ENCODE assay signal across 9 cellular contexts in the genomic region with DNA sequence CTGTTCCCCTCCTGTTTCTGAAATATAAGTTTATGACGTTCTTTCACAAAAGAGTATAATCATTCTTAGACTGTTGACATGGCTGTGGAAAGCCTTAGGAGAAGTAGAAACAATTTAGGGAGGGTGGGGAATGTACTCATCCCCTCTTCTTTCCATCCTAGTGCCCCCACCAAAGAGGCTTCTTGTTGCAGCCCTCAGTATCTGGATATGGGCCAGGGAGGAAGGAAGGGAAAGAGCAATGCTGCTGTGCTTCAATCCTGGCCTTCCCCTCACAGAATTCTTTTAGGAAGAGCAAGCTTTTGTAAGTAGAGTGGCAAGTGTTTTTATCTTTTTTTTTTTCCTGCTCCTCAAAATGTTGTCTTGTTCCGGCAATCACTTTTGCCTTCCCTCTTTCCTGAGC. TPM values are rescaled to one million over a fixed set of nuclear protein-coding genes. Genes with fewer than 3 reads are reported as not detected.
DNase-seq lines count a peak whose midpoint lies in the region; ATAC-seq, FAIRE-seq and TF ChIP-seq lines count a peak whose summit lies in the region.
"Had no signal": no experiment of that assay in that cellular context is flagged by ENCODE, and none has a peak within 500 bp of the region (broad histone marks: within the 10 kb centered on the region; RNA-seq: fewer than 3 reads in every experiment).

No MANE protein-coding gene starts in this region.

- DNase-seq in activated naive CD4-positive, alpha-beta T cell treated with Interleukin-2 at 50 U/mL for 16 hours, result no peak
- DNase-seq in astrocyte of the cerebellum (ENCODE audit: low read depth) (no peak), mesenchymal stem cell (peak; percentile 46), upper lobe of left lung (no peak), H54 (ENCODE audit: insufficient read length, low spot score) (no peak), testis (no peak)
- DNase-seq: NCI-H2107 had no signal

- H2BK12ac ChIP-seq in mesenchymal stem cell (ENCODE audit: low read length in 2 of 2), result no peak overlapping the region

- TF ChIP-seq EP300 in upper lobe of left lung (IDR thresholded peaks at IDR 0.05), result no peak

- peaks cover 41% of the 10 kb centered on the region for H3K4me1 Mint-ChIP-seq in activated naive CD4-positive, alpha-beta T cell treated with anti-CD3 and anti-CD28 coated beads, Interleukin-2, amount 50 U/mL, for 24 hours

- no peak overlapping the region for H2BK120ac ChIP-seq in mesenchymal stem cell (ENCODE audit: low read depth, low read length)

- no peaks in the 10 kb centered on the region for H3K79me1 ChIP-seq in mesenchymal stem cell (replicated peaks; ENCODE audit: low read length, poor library complexity, severe bottlenecking)

- ATAC-seq in upper lobe of left lung (ENCODE audit: low FRiP score in 2 of 2), result no peak
- ATAC-seq in HG03139 (IDR thresholded peaks at IDR 0.05; ENCODE audit: unreplicated experiment), result no peak

- H3K9me3 ChIP-seq in mesenchymal stem cell (ENCODE audit: control insufficient read depth, low read length), result no peaks in the 10 kb centered on the region
- no peaks in the 10 kb centered on the region for H3K9me3 ChIP-seq in upper lobe of left lung
- H3K9me3 ChIP-seq in testis, result no peaks in the 10 kb centered on the region

- H3K27ac ChIP-seq in mesenchymal stem cell (ENCODE audit: low read length, poor library complexity, severe bottlenecking) (no peak overlapping the region), upper lobe of left lung (peak overlapping the region; percentile 13 to 91 (median 80)), testis (no peak overlapping the region)

- no peak for TF ChIP-seq POLR2A in upper lobe of left lung (IDR thresholded peaks at IDR 0.05)
- no peak for TF ChIP-seq POLR2A in H54 (IDR thresholded peaks at IDR 0.05; ENCODE audit: low read depth, low read length)
- no peak for TF ChIP-seq POLR2A in testis (IDR thresholded peaks at IDR 0.05)

- H2BK15ac ChIP-seq in mesenchymal stem cell (ENCODE audit: low read depth, poor library complexity, severe bottlenecking), result no peak overlapping the region

- H3K27me3 ChIP-seq in mesenchymal stem cell (ENCODE audit: control insufficient read depth in 1 of 2, insufficient read depth in 1 of 2, low read length in 2 of 2), result no peaks in the 10 kb centered on the region
- no peaks in the 10 kb centered on the region for H3K27me3 ChIP-seq in upper lobe of left lung
- no peaks in the 10 kb centered on the region for H3K27me3 ChIP-seq in testis

- peaks cover 32% of the 10 kb centered on the region for H3K4me1 ChIP-seq in mesenchymal stem cell (ENCODE audit: control insufficient read depth, insufficient read depth, low read depth, low read length)
- peaks cover 31 to 72% (median 39%) of the 10 kb centered on the region in 4 donors for H3K4me1 ChIP-seq in upper lobe of left lung
- H3K4me1 ChIP-seq in testis, result peaks cover 16% of the 10 kb centered on the region

- H3K18ac ChIP-seq in mesenchymal stem cell (ENCODE audit: low read depth in 1 of 2, low read length in 2 of 2), result peak overlapping the region in 1 of 2 experiments; percentile 51

- no peaks in the 10 kb centered on the region for H3K9me3 Mint-ChIP-seq in activated naive CD4-positive, alpha-beta T cell treated with anti-CD3 and anti-CD28 coated beads, Interleukin-2, amount 50 U/mL, for 24 hours

- no peak overlapping the region for H4K91ac ChIP-seq in mesenchymal stem cell (ENCODE audit: low read length)

- no peak overlapping the region for H3K14ac ChIP-seq in mesenchymal stem cell (ENCODE audit: low read length in 2 of 2)

- H3K4me3 ChIP-seq in astrocyte of the cerebellum (ENCODE audit: low read depth, low read length) (peak overlapping the region; percentile 58), mesenchymal stem cell (ENCODE audit: insufficient read depth in 1 of 2, low read depth in 1 of 2, low read length in 2 of 2) (peak overlapping the region in 1 of 2 experiments; percentile 81), upper lobe of left lung (peak overlapping the region in 3 of 4 donors; percentile 66 to 80 (median 77)), testis (no peak overlapping the region)

- H3K4me2 ChIP-seq in mesenchymal stem cell (ENCODE audit: low read length, poor library complexity, severe bottlenecking), result peak overlapping the region; percentile 92

- intact Hi-C loops in testis (cut with DNase I; ENCODE audit: low total_unique reads), result no loop called here

- H4K8ac ChIP-seq in mesenchymal stem cell (ENCODE audit: low read length), result no peak overlapping the region

- peak overlapping the region; percentile 68 for H3K9ac ChIP-seq in mesenchymal stem cell (ENCODE audit: low read length)

- peak overlapping the region; percentile 82 for H3K4me3 Mint-ChIP-seq in activated naive CD4-positive, alpha-beta T cell treated with anti-CD3 and anti-CD28 coated beads, Interleukin-2, amount 50 U/mL, for 24 hours

- H3K27ac Mint-ChIP-seq in activated naive CD4-positive, alpha-beta T cell treated with anti-CD3 and anti-CD28 coated beads, Interleukin-2, amount 50 U/mL, for 24 hours, result peak overlapping the region; percentile 15

- H2AK5ac ChIP-seq in mesenchymal stem cell (ENCODE audit: low read length, severe bottlenecking), result peak overlapping the region; percentile 61

- FAIRE-seq in H54 (lab: Jason Lieb, UNC), result no peak

- H3K23ac ChIP-seq in mesenchymal stem cell (ENCODE audit: low read length in 2 of 2), result no peak overlapping the region

- no peaks in the 10 kb centered on the region for H3K27me3 Mint-ChIP-seq in activated naive CD4-positive, alpha-beta T cell treated with anti-CD3 and anti-CD28 coated beads, Interleukin-2, amount 50 U/mL, for 24 hours

- no peaks in the 10 kb centered on the region for H3K36me3 Mint-ChIP-seq in activated naive CD4-positive, alpha-beta T cell treated with anti-CD3 and anti-CD28 coated beads, Interleukin-2, amount 50 U/mL, for 24 hours

- H3K36me3 ChIP-seq in mesenchymal stem cell (ENCODE audit: control insufficient read depth in 1 of 2, insufficient read depth in 2 of 2, low read depth in 1 of 2, low read length in 2 of 2) (peaks cover 0 to 4% of the 10 kb centered on the region in 2 experiments), upper lobe of left lung (no peaks in the 10 kb centered on the region), testis (ENCODE audit: low read depth, missing control alignments) (no peaks in the 10 kb centered on the region)

- H2BK5ac ChIP-seq in mesenchymal stem cell (ENCODE audit: low read depth, low read length, poor library complexity, severe bottlenecking), result no peak overlapping the region

- no peak overlapping the region for H2AFZ ChIP-seq in mesenchymal stem cell (ENCODE audit: low read depth, low read length)

- WGBS in mesenchymal stem cell, result 100% methylated on average over 1 of the region's 2 CpGs
- 20 to 29% methylated on average over 2 of the region's 2 CpGs for WGBS in upper lobe of left lung, 2 donors
- 51 to 73% methylated on average over 2 of the region's 2 CpGs for whole genome bisulfite sequencing in testis, 2 donors

- TF ChIP-seq CTCF in astrocyte of the cerebellum (IDR thresholded peaks at IDR 0.05; ENCODE audit: low read depth, low read length, missing control alignments) (no peak), upper lobe of left lung (IDR thresholded peaks at IDR 0.05) (no peak), testis (IDR thresholded peaks at IDR 0.05) (no peak)

- peak overlapping the region in 1 of 2 experiments; percentile 8 for H3K4ac ChIP-seq in mesenchymal stem cell (ENCODE audit: low read depth in 1 of 2, low read length in 2 of 2)

- in situ Hi-C loops in astrocyte of the cerebellum (cut with HindIII; ENCODE audit: low sequenced_read_pairs), result loop anchor here (5.0 kb wide), 1 partner anchor 62 kb away; no protein-coding TSS in a partner anchor

RNA-seq across cellular contexts. Expression of a gene that starts 1.7 kb away (rescaled TPM):
- 75.5 TPM for polyA plus RNA-seq in mesenchymal stem cell (2013, experiment 1 of 2)
- polyA plus RNA-seq in mesenchymal stem cell (2013, experiment 2 of 2), result 80.9 TPM
- 10 to 100 TPM; 15.7 to 36.2 (median 25.6) TPM for total RNA-seq in upper lobe of left lung
- 10 to 100 TPM; 31.8 to 49.8 TPM for total RNA-seq in testis
- 43.4 TPM for polyA plus RNA-seq in testis (ENCODE audit: insufficient read depth, low read depth, low replicate concordance)

RNA-seq across cellular contexts. Expression of a gene that starts 15.6 kb away (rescaled TPM):
- 34.5 TPM for polyA plus RNA-seq in mesenchymal stem cell (2013, experiment 1 of 2)
- polyA plus RNA-seq in mesenchymal stem cell (2013, experiment 2 of 2), result 31.6 TPM
- total RNA-seq in upper lobe of left lung (100 to 1,000 TPM in 1 of 6 donors, 10 to 100 TPM in 5; 15.5 to 140 (median 68.1) TPM), testis (10 to 100 TPM; 36.8 to 38.9 TPM)
- polyA plus RNA-seq in testis (ENCODE audit: insufficient read depth, low read depth, low replicate concordance), result 20.4 TPM

RNA-seq across cellular contexts. Expression of a gene that starts 17.5 kb away (rescaled TPM):
- 14.0 TPM for polyA plus RNA-seq in mesenchymal stem cell (2013, experiment 1 of 2)
- 13.9 TPM for polyA plus RNA-seq in mesenchymal stem cell (2013, experiment 2 of 2)
- 100 to 1,000 TPM in 2 of 6 donors, 10 to 100 TPM in 4; 26.9 to 170 (median 85.7) TPM for total RNA-seq in upper lobe of left lung
- 1 to 10 TPM; 8.8 to 9.7 TPM for total RNA-seq in testis
- 13.6 TPM for polyA plus RNA-seq in testis (ENCODE audit: insufficient read depth, low read depth, low replicate concordance)

RNA-seq across cellular contexts. Expression of a gene that starts 25.6 kb away (rescaled TPM):
- polyA plus RNA-seq in mesenchymal stem cell (2013, experiment 1 of 2), result not detected
- polyA plus RNA-seq in mesenchymal stem cell (2013, experiment 2 of 2), result not detected
- total RNA-seq in upper lobe of left lung, result under 1 TPM in 1 of 6 donors, not detected in 5; 0.67 TPM
- not detected for total RNA-seq in testis
- polyA plus RNA-seq in testis (ENCODE audit: insufficient read depth, low read depth, low replicate concordance), result not detected

RNA-seq across cellular contexts. Expression of a gene that starts 32.8 kb away (rescaled TPM):
- 0.44 TPM for polyA plus RNA-seq in mesenchymal stem cell (2013, experiment 1 of 2)
- polyA plus RNA-seq in mesenchymal stem cell (2013, experiment 2 of 2), result 0.49 TPM
- total RNA-seq in upper lobe of left lung, result 1 to 10 TPM in 2 of 6 donors, under 1 TPM in 4; under 0.01 to 3.5 (median 0.13) TPM
- 1 to 10 TPM; 4.4 to 7.6 TPM for total RNA-seq in testis
- polyA plus RNA-seq in testis (ENCODE audit: insufficient read depth, low read depth, low replicate concordance), result 3.0 TPM

Comparison
In these comparisons a context has a peak if more than half of its experiments do, and no peak if none do; other contexts are left out.
1. H3K4me3 ChIP-seq: peak in astrocyte of the cerebellum (single experiment) and upper lobe of left lung (3 of 4); none in testis (0 of 2).
2. H3K27ac ChIP-seq: peak in upper lobe of left lung (4 of 4); none in mesenchymal stem cell (single experiment) and testis (0 of 2).